Comparison of ENCODE assay signal across 18 cellular contexts in the genomic region with DNA sequence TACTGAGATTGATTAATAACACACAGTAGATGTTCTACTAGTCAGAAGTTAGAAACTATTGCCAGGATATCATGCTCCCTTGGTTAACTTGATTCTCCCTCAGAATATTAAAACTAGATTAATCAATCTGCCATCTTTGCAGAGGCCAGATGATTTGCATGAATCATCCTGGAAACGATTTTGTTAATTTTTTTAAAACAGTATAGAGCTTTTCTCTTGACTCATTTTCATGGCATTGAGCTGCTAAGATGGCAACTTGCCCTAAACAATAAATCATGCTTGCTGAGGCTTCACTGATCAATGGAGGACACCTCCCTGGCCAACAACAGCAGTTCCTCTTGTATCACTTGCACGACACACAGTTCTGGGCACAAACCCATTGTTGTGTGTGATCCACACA.
DNase-seq lines count a peak whose midpoint lies in the region; ATAC-seq and TF ChIP-seq lines count a peak whose summit lies in the region.
"Had no signal": no experiment of that assay in that cellular context is flagged by ENCODE, and none has a peak within 500 bp of the region (broad histone marks: within the 10 kb centered on the region; RNA-seq: fewer than 3 reads in every experiment).

No MANE protein-coding gene starts in this region.

- H3K36me3 ChIP-seq in esophagus muscularis mucosa (no peaks in the 10 kb centered on the region), HAP-1 (replicated peaks) (no peaks in the 10 kb centered on the region)
- H3K36me3 ChIP-seq: cardiac muscle cell, heart left ventricle had no signal

- no peak overlapping the region for H3K27ac ChIP-seq in esophagus muscularis mucosa (replicated peaks in 1 of 4)
- H3K27ac ChIP-seq: cardiac muscle cell, heart left ventricle, testis had no signal

- H3K9me3 ChIP-seq in esophagus muscularis mucosa (no peaks in the 10 kb centered on the region), HAP-1 (no peaks in the 10 kb centered on the region)
- H3K9me3 ChIP-seq: heart left ventricle, testis had no signal

- no peak for TF ChIP-seq CTCF in esophagus muscularis mucosa (IDR thresholded peaks at IDR 0.05)

- TF ChIP-seq POLR2A in esophagus muscularis mucosa (IDR thresholded peaks at IDR 0.05; ENCODE audit: low read depth): no peak

- in situ Hi-C loops in HAP-1 (cut with MboI; ENCODE audit: low sequenced_read_pairs): no loop called here

- H3K27me3 ChIP-seq in esophagus muscularis mucosa (no peaks in the 10 kb centered on the region), HAP-1 (ENCODE audit: low read depth) (no peaks in the 10 kb centered on the region; the same call in 1 of the 2 replicates)
- H3K27me3 ChIP-seq: cardiac muscle cell, heart left ventricle, testis had no signal

- 30% methylated on average over 2 of the region's 2 CpGs for WGBS in esophagus muscularis mucosa

- H3K4me3 ChIP-seq in esophagus muscularis mucosa (no peak overlapping the region), HAP-1 (no peak overlapping the region)
- H3K4me3 ChIP-seq: cardiac muscle cell, heart left ventricle, testis had no signal

- peak; percentile 37 for DNase-seq in EH (ENCODE audit: low read depth)
- DNase-seq in M059J (ENCODE audit: low read depth): peak; percentile 56
- peak; percentile 34 for DNase-seq in esophagus muscularis mucosa (ENCODE audit: extremely low spot score)
- peak; percentile 4 for DNase-seq in renal cortical epithelial cell (ENCODE audit: low read depth)
- no peak for DNase-seq in amniotic stem cell (lab: John Stamatoyannopoulos, UW)
- DNase-seq in HAP-1 (ENCODE audit: low spot score in 2 of 2): no peak
- DNase-seq: activated CD4-positive, alpha-beta T cell treated with anti-CD3 and anti-CD28 coated beads for 1 hour; activated naive CD8-positive, alpha-beta T cell treated with anti-CD3 and anti-CD28 coated beads for 36 hours; GDM1; heart left ventricle; left ventricle myocardium superior; NCI-H1105; NCI-H2081 treated with DMSO at 0.1 percent for 48 hours; NCI-H510A treated with DMSO at 0.1 percent for 48 hours; testis had no signal

- H3K4me1 ChIP-seq in esophagus muscularis mucosa (peaks cover 0 to 17% (median 8%) of the 10 kb centered on the region in 4 donors), HAP-1 (no peaks in the 10 kb centered on the region)
- H3K4me1 ChIP-seq: testis had no signal

- no peak for ATAC-seq in GM19452 (IDR thresholded peaks at IDR 0.05; ENCODE audit: unreplicated experiment)
- ATAC-seq: activated T-helper 17 cell treated with anti-CD3 and anti-CD28 coated beads, Interleukin-2, amount 50 U/mL, for 72 hours; heart left ventricle; left ventricle myocardium superior had no signal

- intact Hi-C loops in esophagus muscularis mucosa (cut with DNase I): no loop called here

- no peak for TF ChIP-seq EP300 in esophagus muscularis mucosa (IDR thresholded peaks at IDR 0.05)

Comparison
In these comparisons a context has a peak if more than half of its experiments do, and no peak if none do; other contexts are left out.
1. DNase-seq: peak in EH (single experiment), M059J (single experiment), esophagus muscularis mucosa (single experiment) and renal cortical epithelial cell (single experiment); none in amniotic stem cell (single experiment) and HAP-1 (0 of 2).